ENCODE assay signal across 14 cellular contexts in genomic region chr19:50387176-50387867, GRCh38. TPM values are rescaled to one million over a fixed set of nuclear protein-coding genes. Genes with fewer than 3 reads are reported as not detected.
DNase-seq lines count a peak whose midpoint lies in the region; ATAC-seq and TF ChIP-seq lines count a peak whose summit lies in the region.
"Had no signal": no experiment of that assay in that cellular context is flagged by ENCODE, and none has a peak within 500 bp of the region (broad histone marks: within the 10 kb centered on the region; RNA-seq: fewer than 3 reads in every experiment).

No MANE protein-coding gene starts in this region.

- H3K36me3 ChIP-seq in GM23248 (ENCODE audit: low read depth): no peaks in the 10 kb centered on the region

- H3K4me3 ChIP-seq in AG10803 (ENCODE audit: low read length): no peak overlapping the region
- no peak overlapping the region for H3K4me3 ChIP-seq in GM23248

- peaks cover 17% of the 10 kb centered on the region for H3F3A ChIP-seq in GM23248 (ENCODE audit: insufficient read depth)

- ATAC-seq in WTC11 (no peak), omental fat pad (ENCODE audit: low FRiP score) (no peak), GM21528 (IDR thresholded peaks at IDR 0.05; ENCODE audit: low FRiP score, unreplicated experiment) (no peak)
- ATAC-seq: activated CD4-positive, alpha-beta T cell treated with anti-CD3 and anti-CD28 coated beads for 36 hours had no signal

- peaks cover 15% of the 10 kb centered on the region for H3K9me3 Mint-ChIP-seq in WTC11

- no peaks in the 10 kb centered on the region for H3K9me3 ChIP-seq in GM23248 (ENCODE audit: low read depth)

- H3K27ac ChIP-seq in GM23248: no peak overlapping the region
- H3K27ac ChIP-seq: epithelial cell of prostate had no signal

- H3K79me2 ChIP-seq in GM23248 (ENCODE audit: insufficient read depth): peaks cover 37% of the 10 kb centered on the region

- CTCF ChIA-PET in WTC11 (lab: Charles Lee): interaction anchor here (1.2 kb wide), 1 partner anchor 30 kb away, joined by 3 read pairs; no protein-coding TSS in a partner anchor

- peaks cover 39% of the 10 kb centered on the region for H3K36me3 Mint-ChIP-seq in WTC11

- H3K4me1 ChIP-seq in GM23248 (ENCODE audit: insufficient read depth): peaks cover 3% of the 10 kb centered on the region; the same call in 1 of the 2 replicates

- peaks cover 21% of the 10 kb centered on the region for H3K4me1 Mint-ChIP-seq in WTC11

- H4K20me1 ChIP-seq in GM23248 (ENCODE audit: insufficient read depth): no peaks in the 10 kb centered on the region

- H3K9ac ChIP-seq in GM23248: no peak overlapping the region

- H3K9me2 ChIP-seq in GM23248 (ENCODE audit: insufficient read depth): no peaks in the 10 kb centered on the region

- no peaks in the 10 kb centered on the region for H3K27me3 ChIP-seq in GM23248 (replicated peaks; ENCODE audit: insufficient read depth)

- no peak overlapping the region for H3K4me2 ChIP-seq in GM23248 (ENCODE audit: unreplicated experiment)

- H3K4me3 Mint-ChIP-seq in WTC11: no peak overlapping the region
- H3K4me3 Mint-ChIP-seq: activated CD4-positive, alpha-beta T cell treated with anti-CD3 and anti-CD28 coated beads for 36 hours had no signal

- H3K27ac Mint-ChIP-seq in WTC11: peak overlapping the region; percentile 4
- H3K27ac Mint-ChIP-seq: activated CD4-positive, alpha-beta T cell treated with anti-CD3 and anti-CD28 coated beads for 36 hours had no signal

- POLR2A ChIA-PET in WTC11 (lab: Charles Lee): no interaction called here

- H3K27me3 Mint-ChIP-seq in WTC11 (ENCODE audit: low read depth): no peaks in the 10 kb centered on the region
- H3K27me3 Mint-ChIP-seq: activated CD4-positive, alpha-beta T cell treated with anti-CD3 and anti-CD28 coated beads for 36 hours; CD4-positive, alpha-beta memory T cell had no signal

- TF ChIP-seq CTCF in AG10803 (conservative IDR thresholded peaks at IDR 0.05; ENCODE audit: low read length): no peak
- no peak for TF ChIP-seq CTCF in WTC11 (IDR thresholded peaks at IDR 0.05)
- no peak for TF ChIP-seq CTCF in omental fat pad (IDR thresholded peaks at IDR 0.05)

- in situ Hi-C loops in GM23248 (cut with MboI): no loop called here

- H2AFZ ChIP-seq in GM23248: no peak overlapping the region

- DNase-seq in AG10803 (ENCODE audit: low read depth) (peak; percentile 30), GM23248 (peak; percentile 72), WTC11 (ENCODE audit: low spot score) (no peak), iris pigment epithelial cell (ENCODE audit: low read depth) (peak; percentile 80), omental fat pad (ENCODE audit: low spot score) (no peak), NCI-H748 (lab: John Stamatoyannopoulos, UW; ENCODE audit: unreplicated experiment) (no peak)
- no peak for DNase-seq in central memory CD4-positive, alpha-beta T cell
- DNase-seq: activated CD4-positive, alpha-beta T cell treated with anti-CD3 and anti-CD28 coated beads for 36 hours; CD4-positive, alpha-beta memory T cell; NCI-H187 treated with DMSO at 0.1 percent for 48 hours; OCI-M1 had no signal

- 84% methylated on average over 21 of the region's 21 CpGs for WGBS in GM23248 (ENCODE audit: low coverage in 1 of 2, low lambda C conversion rate in 2 of 2, missing lambda C conversion rate in 2 of 2), 2 experiments

TF ChIP-seq in WTC11, 78 proteins besides CTCF, POLR2A, EP300 and RAD21:
- TF ChIP-seq ZBTB43 (CRISPR knock-in tag; IDR thresholded peaks at IDR 0.05): no peak
- no peak for TF ChIP-seq ELF4 (CRISPR knock-in tag; IDR thresholded peaks at IDR 0.05; ENCODE audit: low read depth)
- TF ChIP-seq FOXJ3 (CRISPR knock-in tag; IDR thresholded peaks at IDR 0.05; ENCODE audit: borderline replicate concordance): no peak
- no peak for TF ChIP-seq SMAD3 (CRISPR knock-in tag; IDR thresholded peaks at IDR 0.05; ENCODE audit: borderline replicate concordance)
- TF ChIP-seq STAT6 (CRISPR knock-in tag; conservative IDR thresholded peaks at IDR 0.05; ENCODE audit: low read depth): no peak
- TF ChIP-seq GTF2I (CRISPR knock-in tag; conservative IDR thresholded peaks at IDR 0.05): no peak
- TF ChIP-seq ZNF425 (CRISPR knock-in tag; conservative IDR thresholded peaks at IDR 0.05): no peak
- no peak for TF ChIP-seq NR2C2 (CRISPR knock-in tag; IDR thresholded peaks at IDR 0.05)
- TF ChIP-seq NR3C1 (CRISPR knock-in tag; conservative IDR thresholded peaks at IDR 0.05; ENCODE audit: low read depth): no peak
- no peak for TF ChIP-seq ZNF263 (CRISPR knock-in tag; IDR thresholded peaks at IDR 0.05; ENCODE audit: low read depth)

RNA-seq across cellular contexts. Expression of gene POLD1, which starts 3.2 kb away (rescaled TPM):
- total RNA-seq in GM23248 (2014; rRNA removed; shearing (Covaris generic)): 15.6 and 18.3 TPM in 2 replicates
- polyA plus RNA-seq in GM23248 (2016; fragmentation: Nextera tagmentation; extraction: Ambion mirVana): 12.6 and 13.7 TPM in 2 replicates
- total RNA-seq in WTC11 (2021) (163 to 179 TPM (median 178 TPM) in 3 replicates), omental fat pad (10 to 100 TPM; 10.0 to 17.2 (median 11.7) TPM)

RNA-seq across cellular contexts. Expression of gene NR1H2, which starts 11.1 kb away (rescaled TPM):
- 96.6 and 140 TPM in 2 replicates for total RNA-seq in GM23248 (2014; rRNA removed; shearing (Covaris generic))
- 102 and 109 TPM in 2 replicates for polyA plus RNA-seq in GM23248 (2016; fragmentation: Nextera tagmentation; extraction: Ambion mirVana)
- total RNA-seq in WTC11 (2021) (40.5 to 45.8 TPM (median 41.0 TPM) in 3 replicates), omental fat pad (10 to 100 TPM; 73.5 to 93.5 (median 82.0) TPM)

RNA-seq across cellular contexts. Expression of gene NAPSA, which starts 21.9 kb away (rescaled TPM):
- total RNA-seq in GM23248 (2014; rRNA removed; shearing (Covaris generic)): 0.32 and 0.51 TPM in 2 replicates
- 0.15 and 0.38 TPM in 2 replicates for polyA plus RNA-seq in GM23248 (2016; fragmentation: Nextera tagmentation; extraction: Ambion mirVana)
- 2.4 to 3.1 TPM (median 2.7 TPM) in 3 replicates for total RNA-seq in WTC11 (2021)
- 1 to 10 TPM in 2 of 4 donors, not detected in 2; 1.3 TPM for total RNA-seq in omental fat pad
- polyA plus RNA-seq: neural cell had no signal

RNA-seq across cellular contexts. Expression of gene SPIB, which starts 31.4 kb away (rescaled TPM):
- total RNA-seq in GM23248 (2014; rRNA removed; shearing (Covaris generic)): not detected in 2 replicates
- polyA plus RNA-seq in GM23248 (2016; fragmentation: Nextera tagmentation; extraction: Ambion mirVana): not detected in 2 replicates
- total RNA-seq in WTC11 (2021) (3.1 to 4.7 TPM (median 3.7 TPM) in 3 replicates), omental fat pad (under 1 TPM in 1 of 4 donors, not detected in 3; 0.37 TPM)
- total RNA-seq: CD4-positive, alpha-beta memory T cell had no signal
- polyA plus RNA-seq: neural cell had no signal

RNA-seq across cellular contexts. Expression of gene MYBPC2, which starts 45.4 kb away (rescaled TPM):
- not detected in 2 replicates for total RNA-seq in GM23248 (2014; rRNA removed; shearing (Covaris generic))
- not detected in 2 replicates for polyA plus RNA-seq in GM23248 (2016; fragmentation: Nextera tagmentation; extraction: Ambion mirVana)
- 2.6 to 5.4 TPM (median 5.0 TPM) in 3 replicates for total RNA-seq in WTC11 (2021)
- total RNA-seq in omental fat pad: under 1 TPM in 2 of 4 donors, not detected in 2; 0.09 to 0.12 TPM
- total RNA-seq: CD4-positive, alpha-beta memory T cell had no signal
- polyA plus RNA-seq: neural cell had no signal

Comparison
In these comparisons a context has a peak if more than half of its experiments do, and no peak if none do; other contexts are left out.
1. DNase-seq: peak in AG10803 (single experiment), GM23248 (single experiment) and iris pigment epithelial cell (single experiment); none in WTC11 (single experiment), central memory CD4-positive, alpha-beta T cell (single experiment), omental fat pad (single experiment) and NCI-H748 (single experiment).